In genomic region chr12:104472748-104473147, GRCh38 we compare ENCODE assay signal across 15 cellular contexts. TPM values are rescaled to one million over a fixed set of nuclear protein-coding genes. Genes with fewer than 3 reads are reported as not detected.
DNase-seq lines count a peak whose midpoint lies in the region; ATAC-seq, FAIRE-seq and TF ChIP-seq lines count a peak whose summit lies in the region.
"Had no signal": no experiment of that assay in that cellular context is flagged by ENCODE, and none has a peak within 500 bp of the region (broad histone marks: within the 10 kb centered on the region; RNA-seq: fewer than 3 reads in every experiment).

No MANE protein-coding gene starts in this region.

- in situ Hi-C loops in GM12878 (cut with MboI) = no loop called here

- intact Hi-C loops in OCI-LY7 (cut with micrococcal nuclease; ENCODE audit: unreplicated experiment) = loop anchor here (10.0 kb wide), 1 partner anchor 862 kb away; the partner anchor contains the start of gene C12orf75
- intact Hi-C loops in GM12878 (cut with micrococcal nuclease; ENCODE audit: unreplicated experiment) = no loop called here

- H3K4me1 Mint-ChIP-seq in activated naive CD4-positive, alpha-beta T cell treated with anti-CD3 and anti-CD28 coated beads, Interleukin-2, amount 10 ng/mL, durations not matched to agents 7 days and 5 days = peaks cover 85% of the 10 kb centered on the region
- peaks cover 84% of the 10 kb centered on the region for H3K4me1 Mint-ChIP-seq in stimulated activated naive CD8-positive, alpha-beta T cell treated with anti-CD3 and anti-CD28 coated beads, Interleukin-15, amount 100 ng/mL, for 72 hours

- SMC1A ChIA-PET in GM12878 (lab: Charles Lee; ENCODE audit: uncharacterized antibody, unreplicated experiment) = interaction anchor here (1.1 to 5.2 kb wide), 24 partner anchors 8 to 227 kb away, joined by 3 to 73 read pairs (median 9); partner anchors contain the start of gene CHST11

- H4K20me1 ChIP-seq in OCI-LY7 (ENCODE audit: insufficient read depth, low read length) (no peaks in the 10 kb centered on the region), GM12878 (ENCODE audit: control insufficient read depth, insufficient read depth) (no peaks in the 10 kb centered on the region)

- peak overlapping the region; percentile 35 for H3K27ac Mint-ChIP-seq in activated naive CD4-positive, alpha-beta T cell treated with anti-CD3 and anti-CD28 coated beads, Interleukin-2, amount 10 ng/mL, durations not matched to agents 7 days and 5 days
- peak overlapping the region; percentile 15 to 67 for H3K27ac Mint-ChIP-seq in stimulated activated naive CD8-positive, alpha-beta T cell treated with anti-CD3 and anti-CD28 coated beads, Interleukin-15, amount 100 ng/mL, for 72 hours
- H3K27ac Mint-ChIP-seq: nephron had no signal

- H3K9ac ChIP-seq in GM12878 (ENCODE audit: control insufficient read depth, insufficient read depth, low read length) = peak overlapping the region; percentile 21

- H3K4me3 Mint-ChIP-seq in activated naive CD4-positive, alpha-beta T cell treated with anti-CD3 and anti-CD28 coated beads, Interleukin-2, amount 10 ng/mL, durations not matched to agents 7 days and 5 days = no peak overlapping the region
- H3K4me3 Mint-ChIP-seq in stimulated activated naive CD8-positive, alpha-beta T cell treated with anti-CD3 and anti-CD28 coated beads, Interleukin-15, amount 100 ng/mL, for 72 hours = peak overlapping the region; percentile 42 to 64
- H3K4me3 Mint-ChIP-seq: nephron had no signal

- H3K9me3 ChIP-seq in OCI-LY7 (ENCODE audit: low read length) (peaks cover 9% of the 10 kb centered on the region; the same call in 1 of the 2 replicates), GM12878 (replicated peaks; ENCODE audit: control insufficient read depth, insufficient read depth, low read length) (peaks cover 13% of the 10 kb centered on the region; the same call in 2 of the 3 replicates)
- H3K9me3 ChIP-seq: heart left ventricle, lower lobe of right lung, vagina had no signal

- H3K4me3 ChIP-seq in OCI-LY7 (ENCODE audit: low read depth, low read length, poor library complexity, severe bottlenecking) = peak overlapping the region; percentile 58
- peak overlapping the region; percentile 48; the same call in 1 of the 2 replicates for H3K4me3 ChIP-seq in GM12878
- H3K4me3 ChIP-seq: heart left ventricle, lower lobe of right lung, vagina had no signal

- TF ChIP-seq EP300 in GM12878 (IDR thresholded peaks at IDR 0.05; ENCODE audit: borderline replicate concordance in 1 of 2, control insufficient read depth in 1 of 2, low read depth in 2 of 2, low read length in 2 of 2) = no peak

- no peak; the same call in 2 of the 3 replicates for ATAC-seq in GM12878
- ATAC-seq in stimulated activated naive CD8-positive, alpha-beta T cell treated with anti-CD3 and anti-CD28 coated beads, Interleukin-15, amount 100 ng/mL, for 72 hours = no peak
- no peak for ATAC-seq in HG03439 (IDR thresholded peaks at IDR 0.05; ENCODE audit: unreplicated experiment)
- no peak for ATAC-seq in GM19351 (IDR thresholded peaks at IDR 0.05; ENCODE audit: unreplicated experiment)

- BruUV-seq in OCI-LY7 (replicated peaks; lab: Mats Ljungman, UMichigan) (no TSS peak), GM12878 (replicated peaks; lab: Mats Ljungman, UMichigan) (no TSS peak)

- H3K9me3 Mint-ChIP-seq in activated naive CD4-positive, alpha-beta T cell treated with anti-CD3 and anti-CD28 coated beads, Interleukin-2, amount 10 ng/mL, durations not matched to agents 7 days and 5 days = peaks cover 9% of the 10 kb centered on the region
- peaks cover 12 to 19% of the 10 kb centered on the region in 2 donors for H3K9me3 Mint-ChIP-seq in stimulated activated naive CD8-positive, alpha-beta T cell treated with anti-CD3 and anti-CD28 coated beads, Interleukin-15, amount 100 ng/mL, for 72 hours
- H3K9me3 Mint-ChIP-seq: nephron had no signal

- CTCF ChIA-PET in activated naive CD4-positive, alpha-beta T cell treated with anti-CD3 and anti-CD28 coated beads, Interleukin-2, amount 10 ng/mL, durations not matched to agents 7 days and 5 days (lab: Charles Lee) = interaction anchor here (1.6 kb wide), 1 partner anchor 13 kb away, joined by 4 read pairs; no protein-coding TSS in a partner anchor
- CTCF ChIA-PET in OCI-LY7 (lab: Charles Lee; ENCODE audit: unreplicated experiment) = interaction anchor here (1.0 to 1.4 kb wide), 2 partner anchors 12 to 27 kb away, joined by 3 to 4 read pairs; no protein-coding TSS in a partner anchor
- CTCF ChIA-PET in GM12878 (lab: Yijun Ruan, JAX) = interaction anchor here (0.8 to 2.3 kb wide), 16 partner anchors 10 to 108 kb away, joined by 3 to 12 read pairs (median 4); partner anchors contain the start of gene CHST11

- H3K4me1 ChIP-seq in OCI-LY7 (ENCODE audit: insufficient read depth, low read length, poor library complexity, severe bottlenecking) = peaks cover 92% of the 10 kb centered on the region
- peaks cover 51% of the 10 kb centered on the region for H3K4me1 ChIP-seq in GM12878 (ENCODE audit: control insufficient read depth, insufficient read depth, low read length)

- H3K79me2 ChIP-seq in OCI-LY7 (ENCODE audit: insufficient read depth, low read depth, low read length) (peaks cover 94% of the 10 kb centered on the region), GM12878 (ENCODE audit: control insufficient read depth, insufficient read depth, low read length) (peaks cover 92% of the 10 kb centered on the region)

- H3K36me3 Mint-ChIP-seq in activated naive CD4-positive, alpha-beta T cell treated with anti-CD3 and anti-CD28 coated beads, Interleukin-2, amount 10 ng/mL, durations not matched to agents 7 days and 5 days = peaks cover 41% of the 10 kb centered on the region

- DNase-seq in activated naive CD4-positive, alpha-beta T cell treated with anti-CD3 and anti-CD28 coated beads, Interleukin-2, amount 10 ng/mL, durations not matched to agents 7 days and 5 days = no peak
- DNase-seq in activated naive CD4-positive, alpha-beta T cell treated with Interleukin-2 at 50 U/mL for 16 hours = no peak
- DNase-seq in OCI-LY7 (ENCODE audit: low spot score) (no peak), GM12878 (ENCODE audit: low read depth, low spot score) (no peak), HT-29 (ENCODE audit: low spot score) (no peak)
- no peak for DNase-seq in stimulated activated naive CD8-positive, alpha-beta T cell treated with anti-CD3 and anti-CD28 coated beads, Interleukin-15, amount 100 ng/mL, for 72 hours
- DNase-seq: activated CD4-positive, alpha-beta T cell treated with anti-CD3 and anti-CD28 coated beads, Interleukin-2, amount 50 U/mL, for 48 hours; Calu3; heart left ventricle; lower lobe of right lung; NCI-H1694 treated with DMSO at 0.1 percent for 48 hours had no signal

- H3K27ac ChIP-seq in OCI-LY7 (ENCODE audit: low read depth, low read length, poor library complexity, severe bottlenecking) (peak overlapping the region; percentile 89), GM12878 (ENCODE audit: control insufficient read depth, insufficient read depth) (peak overlapping the region; percentile 66)
- H3K27ac ChIP-seq: vagina had no signal

- TF ChIP-seq RAD21 in GM12878 (IDR thresholded peaks at IDR 0.05; ENCODE audit: insufficient read depth, low read depth, low read length) = no peak

- no peak for TF ChIP-seq CTCF in OCI-LY7 (conservative IDR thresholded peaks at IDR 0.05; ENCODE audit: low read length)
- no peak for TF ChIP-seq CTCF in GM12878 (IDR thresholded peaks at IDR 0.05 in 2 of 3, conservative IDR thresholded peaks at IDR 0.05 in 1 of 3; ENCODE audit: control insufficient read depth in 2 of 3, extremely low read depth in 1 of 3, insufficient read depth in 1 of 3, low read depth in 3 of 3, low read length in 3 of 3)

- POLR2A ChIA-PET in OCI-LY7 (lab: Charles Lee) = interaction anchor here (0.6 to 3.6 kb wide), 19 partner anchors 8 to 402 kb away, joined by 3 to 26 read pairs (median 4); no protein-coding TSS in a partner anchor
- POLR2A ChIA-PET in GM12878 (lab: Charles Lee) = interaction anchor here (1.0 to 4.5 kb wide), 9 partner anchors 8 to 110 kb away, joined by 3 to 64 read pairs (median 6); partner anchors contain the start of gene CHST11

- peaks cover 16% of the 10 kb centered on the region for H3K36me3 ChIP-seq in OCI-LY7 (ENCODE audit: insufficient read depth, low read length)
- H3K36me3 ChIP-seq in GM12878 (ENCODE audit: control insufficient read depth in 2 of 2, insufficient read depth in 2 of 2, low read length in 1 of 2) = no peaks in the 10 kb centered on the region; a peak in 1 of 4 replicates
- H3K36me3 ChIP-seq: heart left ventricle, lower lobe of right lung, vagina had no signal

- no peak for TF ChIP-seq POLR2A in GM12878 (IDR thresholded peaks at IDR 0.05; ENCODE audit: low read depth, low read length)

- H3K9me2 ChIP-seq in OCI-LY7 (ENCODE audit: insufficient read depth, low read length) = no peaks in the 10 kb centered on the region

- no peaks in the 10 kb centered on the region for H3K27me3 ChIP-seq in GM12878 (replicated peaks in 1 of 2; ENCODE audit: control insufficient read depth in 2 of 2, insufficient read depth in 2 of 2, low read length in 1 of 2)
- H3K27me3 ChIP-seq: heart left ventricle, vagina had no signal

- H3K4me2 ChIP-seq in OCI-LY7 (ENCODE audit: low read length) (peak overlapping the region; percentile 92), GM12878 (ENCODE audit: control insufficient read depth, insufficient read depth) (peak overlapping the region; percentile 81)

- H2AFZ ChIP-seq in OCI-LY7 (ENCODE audit: low read length) = no peak overlapping the region; the same call in 1 of the 2 replicates
- H2AFZ ChIP-seq in GM12878 (ENCODE audit: control insufficient read depth, low read depth, low read length) = no peak overlapping the region

- no peaks in the 10 kb centered on the region for H3K27me3 Mint-ChIP-seq in activated naive CD4-positive, alpha-beta T cell treated with anti-CD3 and anti-CD28 coated beads, Interleukin-2, amount 10 ng/mL, durations not matched to agents 7 days and 5 days
- H3K27me3 Mint-ChIP-seq in stimulated activated naive CD8-positive, alpha-beta T cell treated with anti-CD3 and anti-CD28 coated beads, Interleukin-15, amount 100 ng/mL, for 72 hours = no peaks in the 10 kb centered on the region

- RAD21 ChIA-PET in GM12878 (lab: Charles Lee; ENCODE audit: unreplicated experiment) = interaction anchor here (0.8 to 4.3 kb wide), 14 partner anchors 14 to 132 kb away, joined by 3 to 71 read pairs (median 8); partner anchors contain the start of gene CHST11

- WGBS in GM12878 (ENCODE audit: insufficient coverage, insufficient replicate concordance, low lambda C conversion rate, missing lambda C conversion rate) = 36% methylated on average over 4 of the region's 4 CpGs

- FAIRE-seq in GM12878 (lab: Jason Lieb, UNC) = no peak

RNA-seq across cellular contexts. Expression of gene CHST11, which starts 16.0 kb away (rescaled TPM):
- 35.8 and 41.6 TPM in 2 replicates for total RNA-seq in OCI-LY7 (2014; rRNA removed; shearing (Covaris generic))
- 15.2 and 16.8 TPM in 2 replicates for total RNA-seq in OCI-LY7 (2022)
- 76.7 and 93.6 TPM in 2 replicates for total RNA-seq in GM12878 (2013; cell fraction: nucleolus; rRNA removed)
- 19.9 and 23.8 TPM in 2 replicates for total RNA-seq in GM12878 (2014; rRNA removed)
- 12.3 and 13.0 TPM in 2 replicates for total RNA-seq in GM12878 (2014; rRNA removed; fragmentation: Illumina TruSeq; extraction: Trizol)
- total RNA-seq in GM12878 (2021) = 34.8 and 38.1 TPM in 2 replicates
- 6.0 TPM for polyA plus RNA-seq in GM12878 (2011; ENCODE audit: low read depth)
- 20.0 and 25.7 TPM in 2 replicates for polyA plus RNA-seq in GM12878 (2011; rRNA removed)
- polyA plus RNA-seq in GM12878 (2011; cell fraction: cytosol; rRNA removed) = 46.8 and 64.2 TPM in 2 replicates
- 21.6 and 29.7 TPM in 2 replicates for polyA plus RNA-seq in GM12878 (2011; cell fraction: nucleus; rRNA removed)
- 11.8 and 12.6 TPM in 2 replicates for polyA plus RNA-seq in GM12878 (2012)
- 12.5 and 13.4 TPM in 2 replicates for polyA plus RNA-seq in GM12878 (2014; fragmentation: Illumina TruSeq; extraction: Trizol)
- polyA plus RNA-seq in GM12878 (2014; fragmentation: Nextera tagmentation; extraction: Ambion mirVana) = 1 to 10 TPM; 1.9 to 2.5 TPM
- polyA plus RNA-seq in GM12878 (2014; rRNA removed) = 11.3 and 23.1 TPM in 2 replicates
- polyA plus RNA-seq in GM12878 (2016; fragmentation: Nextera tagmentation; extraction: Ambion mirVana) = 10 to 100 TPM; 20.9 to 24.6 TPM
- 36.6 and 44.7 TPM in 2 replicates for polyA minus RNA-seq in GM12878 (2011; rRNA and poly(A)+ RNA removed)
- 11.2 and 11.3 TPM in 2 replicates for polyA minus RNA-seq in GM12878 (2011; cell fraction: cytosol; rRNA and poly(A)+ RNA removed)
- 25.5 and 48.1 TPM in 2 replicates for polyA minus RNA-seq in GM12878 (2011; cell fraction: nucleus; rRNA and poly(A)+ RNA removed)
- 1.6 and 3.8 TPM in 2 replicates for total RNA-seq in HT-29 (2014; rRNA removed; shearing (Covaris generic))
